8 cellular contexts compared by ENCODE assay signal in genomic region chr6:26554669-26555504, GRCh38. TPM values are rescaled to one million over a fixed set of nuclear protein-coding genes. Genes with fewer than 3 reads are reported as not detected.
A peak's percentile ranks its signal among the peaks of the same experiment; 100 is the strongest.
DNase-seq lines count a peak whose midpoint lies in the region; ATAC-seq, FAIRE-seq and TF ChIP-seq lines count a peak whose summit lies in the region.

No MANE protein-coding gene starts in this region.

- H3K36me3 ChIP-seq in endothelial cell of umbilical vein (ENCODE audit: control insufficient read depth in 2 of 2, extremely low read depth in 1 of 2, insufficient read depth in 2 of 2, low read length in 2 of 2) = no peaks in the 10 kb centered on the region

- no peak for TF ChIP-seq POLR2A in endothelial cell of umbilical vein (IDR thresholded peaks at IDR 0.05; ENCODE audit: low read depth, low read length)

- peak overlapping the region; percentile 88 for H2AFZ ChIP-seq in endothelial cell of umbilical vein (ENCODE audit: low read depth, low read length)

- intact Hi-C loops in endothelial cell of umbilical vein (cut with micrococcal nuclease) = loop anchor here (1.0 to 10.0 kb wide), 5 partner anchors 34 to 530 kb away; a partner anchor contains a TSS

- no peak for TF ChIP-seq CTCF in AG09309 (IDR thresholded peaks at IDR 0.05; ENCODE audit: control insufficient read depth, insufficient read depth, low read depth, low read length, missing control alignments)
- no peak for TF ChIP-seq CTCF in endothelial cell of umbilical vein (IDR thresholded peaks at IDR 0.05; ENCODE audit: extremely low read depth in 1 of 2, insufficient read depth in 1 of 2, low read depth in 1 of 2, low read length in 2 of 2)
- no peak for TF ChIP-seq CTCF in type B pancreatic cell (conservative IDR thresholded peaks at IDR 0.05)

- BruUV-seq in endothelial cell of umbilical vein (replicated peaks; lab: Mats Ljungman, UMichigan) = no TSS peak

- H3K27ac ChIP-seq in endothelial cell of umbilical vein (ENCODE audit: insufficient read depth, low read depth, low read length) = peak overlapping the region; percentile 43

- H3K36me3 Mint-ChIP-seq in activated CD4-positive, alpha-beta memory T cell treated with anti-CD3 and anti-CD28 coated beads, Interleukin-2, amount 10 ng/mL, durations not matched to agents 7 days and 5 days (ENCODE audit: low read depth) = no peaks in the 10 kb centered on the region
- no peaks in the 10 kb centered on the region for H3K36me3 Mint-ChIP-seq in naive B cell
- H3K36me3 Mint-ChIP-seq in type B pancreatic cell = no peaks in the 10 kb centered on the region

- H4K20me1 ChIP-seq in endothelial cell of umbilical vein (replicated peaks; ENCODE audit: control insufficient read depth, extremely low read depth, insufficient read depth, low read length) = no peaks in the 10 kb centered on the region

- H3K27ac Mint-ChIP-seq in activated CD4-positive, alpha-beta memory T cell treated with anti-CD3 and anti-CD28 coated beads, Interleukin-2, amount 10 ng/mL, durations not matched to agents 7 days and 5 days = peak overlapping the region; percentile 1
- H3K27ac Mint-ChIP-seq in naive B cell (peak overlapping the region in 3 of 6 donors; percentile 41 to 97 (median 83)), type B pancreatic cell (peak overlapping the region; percentile 85)

- H3K9ac ChIP-seq in endothelial cell of umbilical vein (replicated peaks; ENCODE audit: extremely low read depth, insufficient read depth, low read length) = peak overlapping the region; percentile 66

- H3K4me2 ChIP-seq in endothelial cell of umbilical vein (ENCODE audit: insufficient read depth, low read length) = peak overlapping the region; percentile 100

- H3K79me2 ChIP-seq in endothelial cell of umbilical vein (ENCODE audit: control insufficient read depth, insufficient read depth, low read length) = no peaks in the 10 kb centered on the region

- H3K27me3 ChIP-seq in endothelial cell of umbilical vein (ENCODE audit: control insufficient read depth in 2 of 2, insufficient read depth in 2 of 2, low read length in 2 of 2) = no peaks in the 10 kb centered on the region

- H3K9me3 ChIP-seq in endothelial cell of umbilical vein (replicated peaks; ENCODE audit: control insufficient read depth, insufficient read depth, low read length) = no peaks in the 10 kb centered on the region

- ATAC-seq in GM21723 (IDR thresholded peaks at IDR 0.05; ENCODE audit: unreplicated experiment) (peak; percentile 38), naive B cell (ENCODE audit: low read depth in 2 of 2) (peak; percentile 45 to 52), HG02571 (IDR thresholded peaks at IDR 0.05; ENCODE audit: unreplicated experiment) (no peak)

- H3K4me1 Mint-ChIP-seq in activated CD4-positive, alpha-beta memory T cell treated with anti-CD3 and anti-CD28 coated beads, Interleukin-2, amount 10 ng/mL, durations not matched to agents 7 days and 5 days = peaks cover 21% of the 10 kb centered on the region
- H3K4me1 Mint-ChIP-seq in naive B cell (peaks cover 10 to 27% (median 23%) of the 10 kb centered on the region in 3 donors), type B pancreatic cell (ENCODE audit: unreplicated experiment) (peaks cover 10% of the 10 kb centered on the region)

- DNase-seq in AG09309 (ENCODE audit: low read depth) (no peak), NCI-H526 treated with DMSO at 0.1 percent for 48 hours (lab: John Stamatoyannopoulos, UW) (peak; percentile 22), endothelial cell of umbilical vein (ENCODE audit: low read depth, low spot score) (peak; percentile 69), naive B cell (peak; percentile 49), type B pancreatic cell (ENCODE audit: extremely low spot score, unreplicated experiment) (no peak)
- DNase-seq in activated CD4-positive, alpha-beta memory T cell treated with anti-CD3 and anti-CD28 coated beads, Interleukin-2, amount 10 ng/mL, durations not matched to agents 7 days and 5 days = peak; percentile 64

- peaks cover 13% of the 10 kb centered on the region for H3K4me1 ChIP-seq in endothelial cell of umbilical vein (ENCODE audit: control insufficient read depth, extremely low read depth, insufficient read depth, low read length)

- no peaks in the 10 kb centered on the region for H3K9me1 ChIP-seq in endothelial cell of umbilical vein (replicated peaks; ENCODE audit: control insufficient read depth, extremely low read depth, insufficient read depth, low read length)

- CTCF ChIA-PET in activated CD4-positive, alpha-beta memory T cell treated with anti-CD3 and anti-CD28 coated beads, Interleukin-2, amount 10 ng/mL, durations not matched to agents 7 days and 5 days (lab: Charles Lee) = interaction anchor here (1.0 to 3.0 kb wide), 7 partner anchors 13 to 270 kb away, joined by 3 to 19 read pairs (median 4); partner anchors contain the start of gene HMGN4
- CTCF ChIA-PET in endothelial cell of umbilical vein (lab: Charles Lee) = interaction anchor here (0.8 to 5.7 kb wide), 7 partner anchors 14 to 379 kb away, joined by 3 to 36 read pairs (median 4); no protein-coding TSS in a partner anchor

- no peaks in the 10 kb centered on the region for H3K9me3 Mint-ChIP-seq in activated CD4-positive, alpha-beta memory T cell treated with anti-CD3 and anti-CD28 coated beads, Interleukin-2, amount 10 ng/mL, durations not matched to agents 7 days and 5 days
- H3K9me3 Mint-ChIP-seq in naive B cell = no peaks in the 10 kb centered on the region
- no peaks in the 10 kb centered on the region for H3K9me3 Mint-ChIP-seq in type B pancreatic cell

- H3K4me3 ChIP-seq in AG09309 (ENCODE audit: control insufficient read depth, low read depth, low read length) = peak overlapping the region; percentile 34
- peak overlapping the region; percentile 30 to 94 (median 70) for H3K4me3 ChIP-seq in endothelial cell of umbilical vein (replicated peaks in 1 of 3; ENCODE audit: insufficient read depth in 1 of 3, low read depth in 1 of 3, low read length in 3 of 3)

- peak overlapping the region; percentile 44 for H3K4me3 Mint-ChIP-seq in activated CD4-positive, alpha-beta memory T cell treated with anti-CD3 and anti-CD28 coated beads, Interleukin-2, amount 10 ng/mL, durations not matched to agents 7 days and 5 days
- peak overlapping the region in 3 of 8 donors; percentile 61 to 83 (median 77) for H3K4me3 Mint-ChIP-seq in naive B cell
- no peak overlapping the region for H3K4me3 Mint-ChIP-seq in type B pancreatic cell

- POLR2A ChIA-PET in activated CD4-positive, alpha-beta memory T cell treated with anti-CD3 and anti-CD28 coated beads, Interleukin-2, amount 10 ng/mL, durations not matched to agents 7 days and 5 days (lab: Charles Lee) = interaction anchor here (0.9 to 4.3 kb wide), 7 partner anchors 14 to 338 kb away, joined by 3 to 39 read pairs (median 6); partner anchors contain the start of gene HMGN4
- POLR2A ChIA-PET in endothelial cell of umbilical vein (lab: Charles Lee) = no interaction called here

- dilution Hi-C loops in endothelial cell of umbilical vein (cut with MboI; ENCODE audit: extremely low pct_ligation_motif_present, low sequenced_read_pairs) = no loop called here

- FAIRE-seq in endothelial cell of umbilical vein (lab: Jason Lieb, UNC) = peak; percentile 66

- no peaks in the 10 kb centered on the region for H3K27me3 Mint-ChIP-seq in activated CD4-positive, alpha-beta memory T cell treated with anti-CD3 and anti-CD28 coated beads, Interleukin-2, amount 10 ng/mL, durations not matched to agents 7 days and 5 days
- no peaks in the 10 kb centered on the region for H3K27me3 Mint-ChIP-seq in naive B cell
- peaks cover 2% of the 10 kb centered on the region for H3K27me3 Mint-ChIP-seq in type B pancreatic cell

RNA-seq across cellular contexts. Expression of gene HMGN4, which starts 16.7 kb away (rescaled TPM):
- total RNA-seq in activated CD4-positive, alpha-beta memory T cell treated with anti-CD3 and anti-CD28 coated beads, Interleukin-2, amount 10 ng/mL, durations not matched to agents 7 days and 5 days = 100 to 1,000 TPM; 108 to 109 TPM
- total RNA-seq in endothelial cell of umbilical vein = 33.7 and 36.9 TPM in 2 replicates
- polyA plus RNA-seq in endothelial cell of umbilical vein = 12.3 and 13.1 TPM in 2 replicates
- polyA plus RNA-seq in endothelial cell of umbilical vein (2011; cell fraction: cytosol; rRNA removed) = 25.9 and 32.8 TPM in 2 replicates
- 14.0 and 17.9 TPM in 2 replicates for polyA plus RNA-seq in endothelial cell of umbilical vein (2011; cell fraction: nucleus; rRNA removed)
- 28.5 and 43.6 TPM in 2 replicates for polyA plus RNA-seq in endothelial cell of umbilical vein (2012)
- polyA minus RNA-seq in endothelial cell of umbilical vein = 17.4 and 18.0 TPM in 2 replicates
- polyA minus RNA-seq in endothelial cell of umbilical vein (2011; cell fraction: cytosol; rRNA and poly(A)+ RNA removed) = 15.0 TPM
- 3.8 and 7.7 TPM in 2 replicates for polyA minus RNA-seq in endothelial cell of umbilical vein (2011; cell fraction: nucleus; rRNA and poly(A)+ RNA removed)
- 100 to 1,000 TPM; 127 to 198 (median 172) TPM for polyA plus RNA-seq in naive B cell (ENCODE audit: low read depth in 6 of 6)
- 31.7 and 37.6 TPM in 2 replicates for total RNA-seq in type B pancreatic cell (ENCODE audit: low replicate concordance)

RNA-seq across cellular contexts. Expression of gene ABT1, which starts 41.9 kb away (rescaled TPM):
- total RNA-seq in activated CD4-positive, alpha-beta memory T cell treated with anti-CD3 and anti-CD28 coated beads, Interleukin-2, amount 10 ng/mL, durations not matched to agents 7 days and 5 days = 10 to 100 TPM; 26.3 to 26.8 TPM
- total RNA-seq in endothelial cell of umbilical vein (18.5 and 20.1 TPM in 2 replicates), type B pancreatic cell (ENCODE audit: low replicate concordance) (21.4 and 23.9 TPM in 2 replicates)
- polyA plus RNA-seq in endothelial cell of umbilical vein (22.2 and 25.8 TPM in 2 replicates), naive B cell (ENCODE audit: low read depth in 6 of 6) (10 to 100 TPM; 42.7 to 74.2 (median 49.0) TPM)
- polyA plus RNA-seq in endothelial cell of umbilical vein (2011; cell fraction: cytosol; rRNA removed) = 15.3 and 19.2 TPM in 2 replicates
- 10.7 and 11.0 TPM in 2 replicates for polyA plus RNA-seq in endothelial cell of umbilical vein (2011; cell fraction: nucleus; rRNA removed)
- polyA plus RNA-seq in endothelial cell of umbilical vein (2012) = 12.0 and 13.5 TPM in 2 replicates
- 17.7 and 18.1 TPM in 2 replicates for polyA minus RNA-seq in endothelial cell of umbilical vein
- polyA minus RNA-seq in endothelial cell of umbilical vein (2011; cell fraction: cytosol; rRNA and poly(A)+ RNA removed) = 10.7 TPM
- 14.0 and 15.7 TPM in 2 replicates for polyA minus RNA-seq in endothelial cell of umbilical vein (2011; cell fraction: nucleus; rRNA and poly(A)+ RNA removed)

RNA-seq across cellular contexts. Expression of gene BTN1A1, which starts 54.8 kb away (rescaled TPM):
- not detected for total RNA-seq in activated CD4-positive, alpha-beta memory T cell treated with anti-CD3 and anti-CD28 coated beads, Interleukin-2, amount 10 ng/mL, durations not matched to agents 7 days and 5 days
- total RNA-seq in endothelial cell of umbilical vein = not detected in 2 replicates
- polyA plus RNA-seq in endothelial cell of umbilical vein = not detected in 2 replicates
- not detected in 2 replicates for polyA plus RNA-seq in endothelial cell of umbilical vein (2011; cell fraction: cytosol; rRNA removed)
- not detected in 2 replicates for polyA plus RNA-seq in endothelial cell of umbilical vein (2011; cell fraction: nucleus; rRNA removed)
- polyA plus RNA-seq in endothelial cell of umbilical vein (2012) = not detected in 2 replicates
- polyA minus RNA-seq in endothelial cell of umbilical vein = not detected in 2 replicates
- polyA minus RNA-seq in endothelial cell of umbilical vein (2011; cell fraction: cytosol; rRNA and poly(A)+ RNA removed) = not detected
- polyA minus RNA-seq in endothelial cell of umbilical vein (2011; cell fraction: nucleus; rRNA and poly(A)+ RNA removed) = not detected in 2 replicates
- polyA plus RNA-seq in naive B cell (ENCODE audit: low read depth in 6 of 6) = under 1 TPM in 2 of 6 donors, not detected in 4; 0.19 to 0.25 TPM
- 0.36 and 1.3 TPM in 2 replicates for total RNA-seq in type B pancreatic cell (ENCODE audit: low replicate concordance)

Comparison
In these comparisons a context has a peak if more than half of its experiments do, and no peak if none do; other contexts are left out.
1. DNase-seq: peak in NCI-H526 treated with DMSO at 0.1 percent for 48 hours (single experiment), activated CD4-positive, alpha-beta memory T cell treated with anti-CD3 and anti-CD28 coated beads, Interleukin-2, amount 10 ng/mL, durations not matched to agents 7 days and 5 days (single experiment), endothelial cell of umbilical vein (single experiment) and naive B cell (single experiment); none in AG09309 (single experiment) and type B pancreatic cell (single experiment).